ENCODE assay signal across 28 cellular contexts in genomic region chr12:92342574-92342973, GRCh38.
"Had no signal": no experiment of that assay in that cellular context is flagged by ENCODE, and none has a peak within 500 bp of the region (broad histone marks: within the 10 kb centered on the region; RNA-seq: fewer than 3 reads in every experiment).

No MANE protein-coding gene starts in this region.

- H3K36me3 ChIP-seq: ovary, right lobe of liver, suprapubic skin had no signal

- H3K9me3 Mint-ChIP-seq: immature natural killer cell, natural killer cell, type B pancreatic cell had no signal

- H3K4me1 ChIP-seq: right lobe of liver had no signal

- H3K27ac Mint-ChIP-seq: effector memory CD8-positive, alpha-beta T cell; immature natural killer cell; natural killer cell; stimulated activated naive CD8-positive, alpha-beta T cell treated with anti-CD3 and anti-CD28 coated beads, Interleukin-15, amount 100 ng/mL, for 72 hours; type B pancreatic cell had no signal

- H3K4me3 Mint-ChIP-seq: effector memory CD8-positive, alpha-beta T cell; immature natural killer cell; natural killer cell; stimulated activated naive CD8-positive, alpha-beta T cell treated with anti-CD3 and anti-CD28 coated beads, Interleukin-15, amount 100 ng/mL, for 72 hours; type B pancreatic cell had no signal

- H3K27ac ChIP-seq: coronary artery, ovary, right lobe of liver, suprapubic skin had no signal

- H3K4me2 ChIP-seq: smooth muscle cell had no signal

- ATAC-seq: effector memory CD8-positive, alpha-beta T cell; left lobe of liver; natural killer cell; right lobe of liver; stimulated activated naive CD8-positive, alpha-beta T cell treated with anti-CD3 and anti-CD28 coated beads, Interleukin-15, amount 100 ng/mL, for 72 hours had no signal

- H3K36me3 Mint-ChIP-seq: immature natural killer cell, natural killer cell, type B pancreatic cell had no signal

- DNase-seq: dermis blood vessel endothelial cell; effector memory CD8-positive, alpha-beta T cell; hypothalamus; immature natural killer cell; mesendoderm; midbrain; natural killer cell; occipital lobe; ovary; posterior cingulate gyrus; retina; right lobe of liver; stimulated activated CD4-positive, alpha-beta T cell treated with anti-CD3 and anti-CD28 coated beads, Interleukin-12 subunit alpha, Interleukin-12 subunit beta, amount 100 ng/mL, for 4 hours; stimulated activated CD4-positive, alpha-beta T cell treated with anti-CD3 and anti-CD28 coated beads, Interleukin-1b, Interleukin-23, amount 100 ng/mL, for 48 hours; stimulated activated CD4-positive, alpha-beta T cell treated with anti-CD3 and anti-CD28 coated beads, Interleukin-4, amount 100 ng/mL, for 1 hour; stimulated activated CD8-positive, alpha-beta memory T cell treated with anti-CD3 and anti-CD28 coated beads, Interleukin-4, amount 100 ng/mL, for 48 hours; stimulated activated naive CD4-positive, alpha-beta T cell; stimulated activated naive CD8-positive, alpha-beta T cell treated with anti-CD3 and anti-CD28 coated beads, Interleukin-15, amount 100 ng/mL, for 72 hours had no signal

- H3K27me3 ChIP-seq: ovary, right lobe of liver, suprapubic skin had no signal

- H3K4me3 ChIP-seq: coronary artery, lung, ovary, right lobe of liver, smooth muscle cell, suprapubic skin had no signal

- H3K27me3 Mint-ChIP-seq: effector memory CD8-positive, alpha-beta T cell; stimulated activated naive CD8-positive, alpha-beta T cell treated with anti-CD3 and anti-CD28 coated beads, Interleukin-15, amount 100 ng/mL, for 72 hours; type B pancreatic cell had no signal

- FAIRE-seq: endometrium, frontal cortex, keratinocyte, urothelium cell line had no signal

- H3K9me3 ChIP-seq: ovary, right lobe of liver, suprapubic skin had no signal
